In the genomic region with DNA sequence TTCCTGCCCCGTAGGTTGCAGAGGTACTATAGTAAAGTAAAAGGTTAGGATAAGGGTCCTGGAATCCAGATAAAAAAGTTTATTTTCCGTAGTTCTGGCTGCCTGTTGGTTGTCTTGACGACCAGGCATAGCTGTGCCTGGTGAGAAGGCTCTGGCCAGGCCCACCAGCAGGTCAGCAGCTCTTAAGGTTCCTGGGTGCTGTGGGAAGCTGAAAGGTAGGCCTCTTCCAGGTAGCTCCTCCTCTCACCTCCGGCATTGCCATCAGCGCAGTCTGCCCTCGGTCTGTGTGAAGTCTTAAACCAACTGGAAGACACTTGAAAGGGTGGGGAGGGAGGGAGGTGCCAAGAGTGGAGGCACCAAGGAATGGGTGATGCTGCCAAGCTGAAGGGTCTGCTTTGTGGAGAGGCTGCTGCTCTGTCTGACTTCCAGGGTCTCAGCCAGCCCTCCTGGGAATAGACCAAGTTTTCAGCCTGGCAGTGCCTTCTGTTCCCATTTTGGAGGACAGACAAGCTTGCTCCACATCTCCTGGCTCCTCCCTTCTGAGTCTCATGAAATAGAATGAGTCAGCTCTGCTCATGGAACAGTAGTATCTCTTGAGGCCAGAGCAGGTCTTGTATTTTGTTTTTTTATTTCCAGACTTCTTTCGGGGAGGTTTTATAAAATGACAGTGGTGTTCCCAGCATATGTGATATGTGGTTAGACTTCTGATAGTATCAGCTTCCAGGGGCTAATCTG, we compare ENCODE assay signal across 8 cellular contexts. TPM values are rescaled to one million over a fixed set of nuclear protein-coding genes. Genes with fewer than 3 reads are reported as not detected.
DNase-seq lines count a peak whose midpoint lies in the region; ATAC-seq and TF ChIP-seq lines count a peak whose summit lies in the region.

No MANE protein-coding gene starts in this region.

- intact Hi-C loops in naive thymus-derived CD4-positive, alpha-beta T cell (cut with micrococcal nuclease): no loop called here

- TF ChIP-seq CTCF in BE2C (IDR thresholded peaks at IDR 0.05; ENCODE audit: low read depth, low read length): no peak

- CTCF ChIA-PET in naive thymus-derived CD4-positive, alpha-beta T cell (lab: Charles Lee): interaction anchor here (1.5 kb wide), 1 partner anchor 9 kb away, joined by 3 read pairs; no protein-coding TSS in a partner anchor

- no peak overlapping the region for H3K4me3 ChIP-seq in BE2C (ENCODE audit: low read depth, low read length)
- H3K4me3 ChIP-seq in naive thymus-derived CD4-positive, alpha-beta T cell (ENCODE audit: low read length): no peak overlapping the region

- peak; percentile 67 for ATAC-seq in esophagus mucosa
- peak; percentile 46 for ATAC-seq in naive thymus-derived CD4-positive, alpha-beta T cell

- H3K4me3 Mint-ChIP-seq in naive thymus-derived CD4-positive, alpha-beta T cell: no peak overlapping the region

- peaks cover 52% of the 10 kb centered on the region for H3K4me1 ChIP-seq in BE2C
- H3K4me1 ChIP-seq in naive thymus-derived CD4-positive, alpha-beta T cell (ENCODE audit: control insufficient read depth in 2 of 2, insufficient read depth in 2 of 2, low read length in 2 of 2): peaks cover 4 to 7% of the 10 kb centered on the region in 2 donors

- H3K27me3 Mint-ChIP-seq in naive thymus-derived CD4-positive, alpha-beta T cell: no peaks in the 10 kb centered on the region

- H3K27ac ChIP-seq in naive thymus-derived CD4-positive, alpha-beta T cell (ENCODE audit: low read depth, low read length): no peak overlapping the region

- POLR2A ChIA-PET in naive thymus-derived CD4-positive, alpha-beta T cell (lab: Charles Lee): interaction anchor here (0.9 kb wide), 1 partner anchor 13 kb away, joined by 3 read pairs; no protein-coding TSS in a partner anchor

- H3K36me3 ChIP-seq in BE2C: peaks cover 61% of the 10 kb centered on the region
- H3K36me3 ChIP-seq in naive thymus-derived CD4-positive, alpha-beta T cell (ENCODE audit: control insufficient read depth in 2 of 3, insufficient read depth in 3 of 3, low read length in 3 of 3): peaks cover 6 to 73% (median 22%) of the 10 kb centered on the region in 3 experiments

- peaks cover 19 to 62% (median 21%) of the 10 kb centered on the region in 5 donors for H3K36me3 Mint-ChIP-seq in naive thymus-derived CD4-positive, alpha-beta T cell

- H3K9me3 ChIP-seq in BE2C: no peaks in the 10 kb centered on the region
- H3K9me3 ChIP-seq in naive thymus-derived CD4-positive, alpha-beta T cell (ENCODE audit: control insufficient read depth in 2 of 3, low read length in 3 of 3): no peaks in the 10 kb centered on the region

- peaks cover 12 to 31% (median 24%) of the 10 kb centered on the region in 7 donors for H3K4me1 Mint-ChIP-seq in naive thymus-derived CD4-positive, alpha-beta T cell

- H3K27ac Mint-ChIP-seq in naive thymus-derived CD4-positive, alpha-beta T cell: no peak overlapping the region

- H3K9me3 Mint-ChIP-seq in naive thymus-derived CD4-positive, alpha-beta T cell: no peaks in the 10 kb centered on the region

- no peaks in the 10 kb centered on the region for H3K27me3 ChIP-seq in BE2C
- H3K27me3 ChIP-seq in naive thymus-derived CD4-positive, alpha-beta T cell (ENCODE audit: control insufficient read depth in 2 of 2, insufficient read depth in 2 of 2, low read length in 2 of 2): no peaks in the 10 kb centered on the region

- DNase-seq in BE2C: peak; percentile 55
- DNase-seq in OCI-M1 (lab: John Stamatoyannopoulos, UW): peak; percentile 84
- DNase-seq in naive thymus-derived CD4-positive, alpha-beta T cell: no peak
- DNase-seq in stimulated activated CD4-positive, alpha-beta T cell treated with anti-CD3 and anti-CD28 coated beads, Interleukin-1b, Interleukin-23, amount 100 ng/mL, for 48 hours: no peak
- no peak for DNase-seq in COLO668 (lab: John Stamatoyannopoulos, UW; ENCODE audit: unreplicated experiment)
- no peak for DNase-seq in DMS153 (lab: John Stamatoyannopoulos, UW)
- no peak for DNase-seq in 8988T

RNA-seq across cellular contexts. Expression of a gene that starts 5.2 kb away (rescaled TPM):
- 5.9 TPM for polyA plus RNA-seq in BE2C (2012; ENCODE audit: insufficient read depth, insufficient read length, low read depth)
- total RNA-seq in esophagus mucosa: 11.3 TPM
- 10 to 100 TPM; 10.4 to 18.1 (median 15.7) TPM for total RNA-seq in naive thymus-derived CD4-positive, alpha-beta T cell
- polyA plus RNA-seq in naive thymus-derived CD4-positive, alpha-beta T cell: 10 to 100 TPM; 18.4 to 28.7 TPM

RNA-seq across cellular contexts. Expression of a gene that starts 10.1 kb away (rescaled TPM):
- 42.3 TPM for polyA plus RNA-seq in BE2C (2012; ENCODE audit: insufficient read depth, insufficient read length, low read depth)
- 14.7 TPM for total RNA-seq in esophagus mucosa
- 10 to 100 TPM; 10.9 to 26.7 (median 18.8) TPM for total RNA-seq in naive thymus-derived CD4-positive, alpha-beta T cell
- 10 to 100 TPM; 10.6 to 12.5 TPM for polyA plus RNA-seq in naive thymus-derived CD4-positive, alpha-beta T cell

RNA-seq across cellular contexts. Expression of a gene that starts 33.5 kb away (rescaled TPM):
- 81.1 TPM for polyA plus RNA-seq in BE2C (2012; ENCODE audit: insufficient read depth, insufficient read length, low read depth)
- 40.1 TPM for total RNA-seq in esophagus mucosa
- total RNA-seq in naive thymus-derived CD4-positive, alpha-beta T cell: 100 to 1,000 TPM in 1 of 5 experiments, 10 to 100 TPM in 4; 27.6 to 132 (median 57.6) TPM
- polyA plus RNA-seq in naive thymus-derived CD4-positive, alpha-beta T cell: 10 to 100 TPM; 24.5 to 41.6 TPM

Comparison
In these comparisons a context has a peak if more than half of its experiments do, and no peak if none do; other contexts are left out.
1. DNase-seq: peak in BE2C (single experiment) and OCI-M1 (single experiment); none in naive thymus-derived CD4-positive, alpha-beta T cell (0 of 9), stimulated activated CD4-positive, alpha-beta T cell treated with anti-CD3 and anti-CD28 coated beads, Interleukin-1b, Interleukin-23, amount 100 ng/mL, for 48 hours (single experiment), COLO668 (single experiment), DMS153 (single experiment) and 8988T (single experiment).